Comparison of ENCODE assay signal across 2 cellular contexts in the genomic region with DNA sequence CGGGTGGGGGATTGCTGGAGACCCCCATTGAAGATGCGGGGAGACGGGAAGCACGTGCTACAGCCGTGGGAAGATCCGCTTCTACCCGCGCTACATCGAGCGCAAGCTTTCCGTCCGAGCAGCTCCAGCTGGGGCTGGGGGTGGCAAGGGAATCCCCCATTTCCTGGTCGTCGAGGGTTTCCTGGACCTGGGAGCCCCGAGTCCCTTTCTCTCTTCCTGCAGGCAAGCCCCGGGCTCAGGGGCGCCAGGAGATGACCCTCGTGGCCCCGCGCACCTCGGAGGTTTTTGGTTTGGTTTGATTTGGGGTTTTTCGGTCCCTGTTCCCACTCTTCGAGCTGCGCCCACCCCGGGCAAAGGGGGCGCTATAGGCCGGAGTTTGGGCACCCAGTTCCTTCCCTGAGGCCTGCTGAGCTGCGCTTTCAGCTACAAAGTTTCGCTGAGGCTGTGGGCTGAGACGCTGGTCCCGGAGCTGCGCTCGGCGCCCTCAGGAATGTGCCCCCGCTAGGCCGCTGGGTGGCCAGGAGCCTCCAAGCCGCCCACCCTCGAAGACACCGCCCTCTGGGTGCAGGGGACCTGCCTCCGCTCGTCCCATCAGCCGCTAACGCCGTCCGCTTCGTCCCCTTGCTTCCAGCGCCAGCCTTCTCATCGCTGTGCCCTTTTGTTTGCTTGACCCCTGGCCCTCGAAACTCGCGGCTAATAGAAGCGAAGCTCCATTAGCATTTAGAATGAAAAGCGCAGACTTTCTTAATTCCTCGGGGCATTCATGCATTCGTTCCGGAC.
TF ChIP-seq lines count a peak whose summit lies in the region.

No MANE protein-coding gene starts in this region.

TF ChIP-seq in SK-N-SH, 30 proteins besides CTCF, POLR2A, EP300 and RAD21 (continued from another document):
- TF ChIP-seq, protein P1, sequence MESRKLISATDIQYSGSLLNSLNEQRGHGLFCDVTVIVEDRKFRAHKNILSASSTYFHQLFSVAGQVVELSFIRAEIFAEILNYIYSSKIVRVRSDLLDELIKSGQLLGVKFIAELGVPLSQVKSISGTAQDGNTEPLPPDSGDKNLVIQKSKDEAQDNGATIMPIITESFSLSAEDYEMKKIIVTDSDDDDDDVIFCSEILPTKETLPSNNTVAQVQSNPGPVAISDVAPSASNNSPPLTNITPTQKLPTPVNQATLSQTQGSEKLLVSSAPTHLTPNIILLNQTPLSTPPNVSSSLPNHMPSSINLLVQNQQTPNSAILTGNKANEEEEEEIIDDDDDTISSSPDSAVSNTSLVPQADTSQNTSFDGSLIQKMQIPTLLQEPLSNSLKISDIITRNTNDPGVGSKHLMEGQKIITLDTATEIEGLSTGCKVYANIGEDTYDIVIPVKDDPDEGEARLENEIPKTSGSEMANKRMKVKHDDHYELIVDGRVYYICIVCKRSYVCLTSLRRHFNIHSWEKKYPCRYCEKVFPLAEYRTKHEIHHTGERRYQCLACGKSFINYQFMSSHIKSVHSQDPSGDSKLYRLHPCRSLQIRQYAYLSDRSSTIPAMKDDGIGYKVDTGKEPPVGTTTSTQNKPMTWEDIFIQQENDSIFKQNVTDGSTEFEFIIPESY (IDR thresholded peaks at IDR 0.05; ENCODE audit: borderline replicate concordance, low read depth) = no peak
- TF ChIP-seq TCF12 (IDR thresholded peaks at IDR 0.05) (no peak), JUND (IDR thresholded peaks at IDR 0.05) (no peak)
- TF ChIP-seq, protein P2, sequence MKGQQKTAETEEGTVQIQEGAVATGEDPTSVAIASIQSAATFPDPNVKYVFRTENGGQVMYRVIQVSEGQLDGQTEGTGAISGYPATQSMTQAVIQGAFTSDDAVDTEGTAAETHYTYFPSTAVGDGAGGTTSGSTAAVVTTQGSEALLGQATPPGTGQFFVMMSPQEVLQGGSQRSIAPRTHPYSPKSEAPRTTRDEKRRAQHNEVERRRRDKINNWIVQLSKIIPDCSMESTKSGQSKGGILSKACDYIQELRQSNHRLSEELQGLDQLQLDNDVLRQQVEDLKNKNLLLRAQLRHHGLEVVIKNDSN (IDR thresholded peaks at IDR 0.05; ENCODE audit: borderline replicate concordance, low read depth) = no peak
- TF ChIP-seq, protein P3, sequence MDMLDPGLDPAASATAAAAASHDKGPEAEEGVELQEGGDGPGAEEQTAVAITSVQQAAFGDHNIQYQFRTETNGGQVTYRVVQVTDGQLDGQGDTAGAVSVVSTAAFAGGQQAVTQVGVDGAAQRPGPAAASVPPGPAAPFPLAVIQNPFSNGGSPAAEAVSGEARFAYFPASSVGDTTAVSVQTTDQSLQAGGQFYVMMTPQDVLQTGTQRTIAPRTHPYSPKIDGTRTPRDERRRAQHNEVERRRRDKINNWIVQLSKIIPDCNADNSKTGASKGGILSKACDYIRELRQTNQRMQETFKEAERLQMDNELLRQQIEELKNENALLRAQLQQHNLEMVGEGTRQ (IDR thresholded peaks at IDR 0.05; ENCODE audit: borderline replicate concordance, low read depth, low read length) = no peak
- TF ChIP-seq, protein P4, sequence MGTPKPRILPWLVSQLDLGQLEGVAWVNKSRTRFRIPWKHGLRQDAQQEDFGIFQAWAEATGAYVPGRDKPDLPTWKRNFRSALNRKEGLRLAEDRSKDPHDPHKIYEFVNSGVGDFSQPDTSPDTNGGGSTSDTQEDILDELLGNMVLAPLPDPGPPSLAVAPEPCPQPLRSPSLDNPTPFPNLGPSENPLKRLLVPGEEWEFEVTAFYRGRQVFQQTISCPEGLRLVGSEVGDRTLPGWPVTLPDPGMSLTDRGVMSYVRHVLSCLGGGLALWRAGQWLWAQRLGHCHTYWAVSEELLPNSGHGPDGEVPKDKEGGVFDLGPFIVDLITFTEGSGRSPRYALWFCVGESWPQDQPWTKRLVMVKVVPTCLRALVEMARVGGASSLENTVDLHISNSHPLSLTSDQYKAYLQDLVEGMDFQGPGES (IDR thresholded peaks at IDR 0.05; ENCODE audit: low read depth, low read length) = no peak

TF ChIP-seq in SK-N-SH treated with all-trans-retinoic acid at 6 μM for 48 hours, 23 proteins besides CTCF, POLR2A, EP300 and RAD21 (continued from another document):
- TF ChIP-seq, protein P5, sequence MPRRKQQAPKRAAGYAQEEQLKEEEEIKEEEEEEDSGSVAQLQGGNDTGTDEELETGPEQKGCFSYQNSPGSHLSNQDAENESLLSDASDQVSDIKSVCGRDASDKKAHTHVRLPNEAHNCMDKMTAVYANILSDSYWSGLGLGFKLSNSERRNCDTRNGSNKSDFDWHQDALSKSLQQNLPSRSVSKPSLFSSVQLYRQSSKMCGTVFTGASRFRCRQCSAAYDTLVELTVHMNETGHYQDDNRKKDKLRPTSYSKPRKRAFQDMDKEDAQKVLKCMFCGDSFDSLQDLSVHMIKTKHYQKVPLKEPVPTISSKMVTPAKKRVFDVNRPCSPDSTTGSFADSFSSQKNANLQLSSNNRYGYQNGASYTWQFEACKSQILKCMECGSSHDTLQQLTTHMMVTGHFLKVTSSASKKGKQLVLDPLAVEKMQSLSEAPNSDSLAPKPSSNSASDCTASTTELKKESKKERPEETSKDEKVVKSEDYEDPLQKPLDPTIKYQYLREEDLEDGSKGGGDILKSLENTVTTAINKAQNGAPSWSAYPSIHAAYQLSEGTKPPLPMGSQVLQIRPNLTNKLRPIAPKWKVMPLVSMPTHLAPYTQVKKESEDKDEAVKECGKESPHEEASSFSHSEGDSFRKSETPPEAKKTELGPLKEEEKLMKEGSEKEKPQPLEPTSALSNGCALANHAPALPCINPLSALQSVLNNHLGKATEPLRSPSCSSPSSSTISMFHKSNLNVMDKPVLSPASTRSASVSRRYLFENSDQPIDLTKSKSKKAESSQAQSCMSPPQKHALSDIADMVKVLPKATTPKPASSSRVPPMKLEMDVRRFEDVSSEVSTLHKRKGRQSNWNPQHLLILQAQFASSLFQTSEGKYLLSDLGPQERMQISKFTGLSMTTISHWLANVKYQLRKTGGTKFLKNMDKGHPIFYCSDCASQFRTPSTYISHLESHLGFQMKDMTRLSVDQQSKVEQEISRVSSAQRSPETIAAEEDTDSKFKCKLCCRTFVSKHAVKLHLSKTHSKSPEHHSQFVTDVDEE (CRISPR knock-in tag; IDR thresholded peaks at IDR 0.05) = no peak
- TF ChIP-seq TCF4 (CRISPR knock-in tag; IDR thresholded peaks at IDR 0.05; ENCODE audit: borderline replicate concordance) = no peak
- TF ChIP-seq ZFP3 (CRISPR knock-in tag; IDR thresholded peaks at IDR 0.05) = no peak
